In the genomic region with DNA sequence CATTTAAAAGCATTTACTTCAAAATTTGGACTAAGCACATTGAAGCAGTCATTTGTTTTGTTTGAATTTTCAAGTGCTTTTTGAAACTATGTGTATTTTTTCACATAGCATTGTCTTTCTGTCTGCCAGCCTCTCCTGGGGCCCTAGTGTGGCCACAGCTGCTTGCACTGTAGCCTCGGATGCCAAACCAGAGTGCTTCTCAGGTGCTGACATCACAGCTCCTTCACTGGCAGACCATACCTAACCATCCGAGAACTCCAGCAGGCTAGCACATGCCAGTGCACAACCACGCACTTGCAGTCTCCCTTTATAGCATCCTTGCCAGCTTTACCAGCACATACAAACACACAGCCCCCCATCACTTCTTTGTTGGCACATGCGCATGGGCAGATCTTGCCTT, we compare ENCODE assay signal across 22 cellular contexts.
"Had no signal": no experiment of that assay in that cellular context is flagged by ENCODE, and none has a peak within 500 bp of the region (broad histone marks: within the 10 kb centered on the region; RNA-seq: fewer than 3 reads in every experiment).

No MANE protein-coding gene starts in this region.

- H3K4me1 ChIP-seq: colonic mucosa, lower lobe of right lung, pancreas, stomach, upper lobe of left lung had no signal

- H3K27me3 ChIP-seq: brain microvascular endothelial cell, colonic mucosa, neutrophil, pancreas, stomach, upper lobe of left lung had no signal

- H3K27ac Mint-ChIP-seq: activated CD4-positive, alpha-beta memory T cell treated with anti-CD3 and anti-CD28 coated beads, Interleukin-2, amount 10 ng/mL, durations not matched to agents 7 days and 5 days; activated CD8-positive, alpha-beta memory T cell treated with anti-CD3 and anti-CD28 coated beads, Interleukin-2, amount 10 ng/mL, durations not matched to agents 7 days and 5 days; natural killer cell; stimulated activated effector memory CD8-positive, alpha-beta T cell treated with anti-CD3 and anti-CD28 coated beads, Interleukin-12 subunit alpha, Interleukin-12 subunit beta, amount 100 ng/mL, for 72 hours had no signal

- H3K27ac ChIP-seq: brain microvascular endothelial cell, colonic mucosa, lower lobe of right lung, neutrophil, pancreas, stomach, upper lobe of left lung had no signal

- H3K36me3 ChIP-seq: brain microvascular endothelial cell, colonic mucosa, lower lobe of right lung, neutrophil, pancreas, stomach, upper lobe of left lung had no signal

- H3K4me3 ChIP-seq: colonic mucosa, lower lobe of right lung, pancreas, smooth muscle cell, stomach, upper lobe of left lung had no signal

- H3K4me2 ChIP-seq: smooth muscle cell had no signal

- H3K4me1 Mint-ChIP-seq: activated CD4-positive, alpha-beta memory T cell treated with anti-CD3 and anti-CD28 coated beads, Interleukin-2, amount 10 ng/mL, durations not matched to agents 7 days and 5 days; activated CD8-positive, alpha-beta memory T cell treated with anti-CD3 and anti-CD28 coated beads, Interleukin-2, amount 10 ng/mL, durations not matched to agents 7 days and 5 days; natural killer cell; stimulated activated effector memory CD8-positive, alpha-beta T cell treated with anti-CD3 and anti-CD28 coated beads, Interleukin-12 subunit alpha, Interleukin-12 subunit beta, amount 100 ng/mL, for 72 hours had no signal

- H3K36me3 Mint-ChIP-seq: activated CD8-positive, alpha-beta memory T cell treated with anti-CD3 and anti-CD28 coated beads, Interleukin-2, amount 10 ng/mL, durations not matched to agents 7 days and 5 days; stimulated activated effector memory CD8-positive, alpha-beta T cell treated with anti-CD3 and anti-CD28 coated beads, Interleukin-12 subunit alpha, Interleukin-12 subunit beta, amount 100 ng/mL, for 72 hours had no signal

- H3K9me3 Mint-ChIP-seq: activated CD4-positive, alpha-beta memory T cell treated with anti-CD3 and anti-CD28 coated beads, Interleukin-2, amount 10 ng/mL, durations not matched to agents 7 days and 5 days had no signal

- H3K27me3 Mint-ChIP-seq: activated CD4-positive, alpha-beta memory T cell treated with anti-CD3 and anti-CD28 coated beads, Interleukin-2, amount 10 ng/mL, durations not matched to agents 7 days and 5 days; activated CD8-positive, alpha-beta memory T cell treated with anti-CD3 and anti-CD28 coated beads, Interleukin-2, amount 10 ng/mL, durations not matched to agents 7 days and 5 days had no signal

- H3K9me3 ChIP-seq: colonic mucosa, lower lobe of right lung, neutrophil, pancreas, upper lobe of left lung had no signal

- DNase-seq: activated CD4-positive, alpha-beta memory T cell treated with anti-CD3 and anti-CD28 coated beads, Interleukin-2, amount 10 ng/mL, durations not matched to agents 7 days and 5 days; activated CD4-positive, alpha-beta T cell treated with anti-CD3 and anti-CD28 coated beads for 48 hours; activated CD4-positive, CD25-positive, alpha-beta regulatory T cell; activated CD8-positive, alpha-beta memory T cell treated with anti-CD3 and anti-CD28 coated beads, Interleukin-2, amount 10 ng/mL, durations not matched to agents 7 days and 5 days; activated naive CD4-positive, alpha-beta T cell; brain microvascular endothelial cell; central memory CD4-positive, alpha-beta T cell; colonic mucosa; erythroblast; foreskin melanocyte; hypothalamus; lower lobe of right lung; natural killer cell; pancreas; stimulated activated CD4-positive, alpha-beta T cell treated with anti-CD3 and anti-CD28 coated beads, Interleukin-4, amount 100 ng/mL, for 1 hour; stomach; T-helper 9 cell; upper lobe of left lung had no signal

- FAIRE-seq: keratinocyte had no signal

- H3K4me3 Mint-ChIP-seq: activated CD4-positive, alpha-beta memory T cell treated with anti-CD3 and anti-CD28 coated beads, Interleukin-2, amount 10 ng/mL, durations not matched to agents 7 days and 5 days; activated CD8-positive, alpha-beta memory T cell treated with anti-CD3 and anti-CD28 coated beads, Interleukin-2, amount 10 ng/mL, durations not matched to agents 7 days and 5 days; natural killer cell; stimulated activated effector memory CD8-positive, alpha-beta T cell treated with anti-CD3 and anti-CD28 coated beads, Interleukin-12 subunit alpha, Interleukin-12 subunit beta, amount 100 ng/mL, for 72 hours had no signal
